In genomic region chr5:83209963-83210362, GRCh38 we compare ENCODE assay signal across 26 cellular contexts.
"Had no signal": no experiment of that assay in that cellular context is flagged by ENCODE, and none has a peak within 500 bp of the region (broad histone marks: within the 10 kb centered on the region; RNA-seq: fewer than 3 reads in every experiment).

No MANE protein-coding gene starts in this region.

- H3K27me3 ChIP-seq: ascending aorta, esophagus squamous epithelium, sigmoid colon, stomach, suprapubic skin, tibial artery had no signal

- DNase-seq: activated CD4-positive, alpha-beta memory T cell treated with anti-CD3 and anti-CD28 coated beads for 36 hours; activated CD4-positive, alpha-beta T cell treated with anti-CD3 and anti-CD28 coated beads, Interleukin-2, amount 10 ng/mL, durations not matched to agents 24 days and 14 days; activated CD8-positive, alpha-beta memory T cell treated with anti-CD3 and anti-CD28 coated beads, Interleukin-2, amount 50 U/mL, for 4 hours; activated gamma-delta T cell; activated naive CD4-positive, alpha-beta T cell treated with anti-CD3 and anti-CD28 coated beads, Interleukin-2, amount 10 ng/mL, durations not matched to agents 7 days and 5 days; activated naive CD8-positive, alpha-beta T cell treated with anti-CD3 and anti-CD28 coated beads, Interleukin-2, amount 10 ng/mL, durations not matched to agents 7 days and 5 days; activated T-cell treated with anti-CD3 and anti-CD28 coated beads, Interleukin-2, amount 50 U/mL, for 24 hours; central memory CD4-positive, alpha-beta T cell; endodermal cell; esophagus squamous epithelium; glutamatergic neuron; islet precursor cell; mammary epithelial cell; retina; sigmoid colon; stimulated activated CD4-positive, alpha-beta T cell treated with anti-CD3 and anti-CD28 coated beads, Interleukin-1b, Interleukin-23, amount 100 ng/mL, for 48 hours; stimulated activated naive B cell treated with anti-CD40 and anti-IgM and Interleukin-4, amounts not matched to agents 10 μg/mL and 1 μg/mL and 100 μg/mL, for 72 hours; stomach; T-helper 2 cell; tibial artery had no signal

- ATAC-seq: activated CD4-positive, CD25-positive, alpha-beta regulatory T cell treated with anti-CD3 and anti-CD28 coated beads, Interleukin-2, amount 50 U/mL, for 24 hours; stimulated activated naive B cell treated with anti-CD40 and anti-IgM and Interleukin-4, amounts not matched to agents 10 μg/mL and 1 μg/mL and 100 μg/mL, for 72 hours had no signal

- H3K4me3 ChIP-seq: ascending aorta, esophagus squamous epithelium, sigmoid colon, smooth muscle cell, stomach, suprapubic skin, tibial artery had no signal

- H3K9me3 ChIP-seq: ascending aorta, esophagus squamous epithelium, sigmoid colon, stomach, suprapubic skin, tibial artery had no signal

- H3K4me1 ChIP-seq: ascending aorta, esophagus squamous epithelium, sigmoid colon, stomach, suprapubic skin, tibial artery had no signal

- H3K27ac ChIP-seq: ascending aorta, epithelial cell of prostate, esophagus squamous epithelium, sigmoid colon, stomach, suprapubic skin, tibial artery, VCaP had no signal

- H3K36me3 ChIP-seq: ascending aorta, esophagus squamous epithelium, sigmoid colon, suprapubic skin, tibial artery had no signal
